10 cellular contexts compared by ENCODE assay signal in the genomic region with DNA sequence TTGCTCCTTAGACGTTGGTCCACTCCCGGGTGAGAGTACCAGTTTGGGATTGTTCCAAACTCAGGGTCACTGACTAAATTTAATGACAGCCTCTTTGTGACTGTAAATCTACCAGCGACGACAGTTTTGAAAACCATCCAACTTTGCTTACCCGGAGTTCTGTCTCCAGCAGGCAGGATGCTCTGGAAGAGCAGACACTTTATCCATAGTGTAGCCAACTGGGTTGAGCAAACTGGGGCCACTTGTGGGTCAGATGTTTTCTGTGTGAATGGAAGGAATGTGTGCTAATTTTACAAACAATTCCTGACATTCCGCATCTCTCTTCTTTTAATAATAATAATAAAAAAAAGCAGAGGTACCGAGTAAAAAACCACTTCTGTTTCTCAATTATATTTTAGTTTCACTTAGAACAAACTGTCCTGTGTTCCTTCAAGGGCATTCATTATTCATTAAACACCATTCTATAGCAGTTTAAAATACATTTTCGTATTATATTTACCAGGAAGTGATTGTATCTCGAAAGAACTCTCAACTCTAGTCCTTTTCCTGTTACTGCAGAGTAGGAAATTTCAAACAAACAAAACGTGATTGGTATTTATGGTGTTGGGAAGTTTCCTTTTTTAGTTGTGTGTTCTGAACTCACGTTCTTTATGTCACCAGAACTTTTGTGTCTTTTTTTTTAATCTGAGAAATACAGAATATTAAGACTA.
DNase-seq lines count a peak whose midpoint lies in the region; ATAC-seq and TF ChIP-seq lines count a peak whose summit lies in the region.
"Had no signal": no experiment of that assay in that cellular context is flagged by ENCODE, and none has a peak within 500 bp of the region (broad histone marks: within the 10 kb centered on the region; RNA-seq: fewer than 3 reads in every experiment).

No MANE protein-coding gene starts in this region.

- ATAC-seq in body of pancreas = no peak
- no peak for ATAC-seq in HG02798 (IDR thresholded peaks at IDR 0.05; ENCODE audit: poor library complexity, unreplicated experiment)
- ATAC-seq: left cardiac atrium had no signal

- H3K4me3 ChIP-seq in BJ (ENCODE audit: low read depth, low read length) = 0 out of 2 replicates have a peak overlapping the region, but pooled peaks have one; percentile 12
- peak overlapping the region; percentile 10; the same call in 1 of the 2 replicates for H3K4me3 ChIP-seq in MG63
- peak overlapping the region; percentile 6 for H3K4me3 ChIP-seq in astrocyte of the spinal cord (ENCODE audit: low read depth, low read length)
- no peak overlapping the region for H3K4me3 ChIP-seq in body of pancreas

- no peak for TF ChIP-seq POLR2A in body of pancreas (IDR thresholded peaks at IDR 0.05)

- POLR2A ChIA-PET in BJ (lab: Charles Lee) = no interaction called here

- no peaks in the 10 kb centered on the region for H3K36me3 ChIP-seq in BJ (ENCODE audit: control insufficient read depth, insufficient read depth, low read length)
- no peaks in the 10 kb centered on the region for H3K36me3 ChIP-seq in MG63
- no peaks in the 10 kb centered on the region for H3K36me3 ChIP-seq in body of pancreas (replicated peaks in 1 of 2; ENCODE audit: insufficient read depth in 1 of 2, low read depth in 2 of 2)

- CTCF ChIA-PET in BJ (lab: Yijun Ruan, JAX) = no interaction called here

- WGBS in body of pancreas, 2 donors = 23 to 37% methylated on average over 11 of the region's 11 CpGs

- H3K27me3 ChIP-seq in BJ (ENCODE audit: control insufficient read depth, insufficient read depth, low read length) (no peaks in the 10 kb centered on the region), MG63 (no peaks in the 10 kb centered on the region), body of pancreas (no peaks in the 10 kb centered on the region)

- 0 out of 2 replicates have a peak, but pooled peaks cover 2% of the 10 kb centered on the region for H3K9me3 ChIP-seq in MG63
- H3K9me3 ChIP-seq in body of pancreas = no peaks in the 10 kb centered on the region

- no peaks in the 10 kb centered on the region for H3K4me1 ChIP-seq in body of pancreas

- intact Hi-C loops in body of pancreas (cut with DNase I) = no loop called here

- DNase-seq in BJ (ENCODE audit: low read depth) (peak; percentile 42), MG63 (no peak), astrocyte of the spinal cord (ENCODE audit: low read depth, low spot score) (peak; percentile 32), lung microvascular endothelial cell (ENCODE audit: low read depth in 2 of 2) (peak; percentile 44 to 94), body of pancreas (no peak)
- no peak for DNase-seq in activated naive CD4-positive, alpha-beta T cell (lab: John Stamatoyannopoulos, UW)
- DNase-seq in effector CD8-positive, alpha-beta T cell (lab: John Stamatoyannopoulos, UW) = no peak
- DNase-seq: Karpas-422, left cardiac atrium had no signal

- no peak for TF ChIP-seq CTCF in BJ (IDR thresholded peaks at IDR 0.05; ENCODE audit: insufficient read depth, low read depth, low read length)
- no peak for TF ChIP-seq CTCF in astrocyte of the spinal cord (IDR thresholded peaks at IDR 0.05; ENCODE audit: low read depth, low read length)
- TF ChIP-seq CTCF in body of pancreas (IDR thresholded peaks at IDR 0.05) = no peak

- no peak overlapping the region for H3K27ac ChIP-seq in body of pancreas

- in situ Hi-C loops in astrocyte of the spinal cord (cut with HindIII; ENCODE audit: low sequenced_read_pairs) = no loop called here

Comparison
In these comparisons a context has a peak if more than half of its experiments do, and no peak if none do; other contexts are left out.
1. DNase-seq: peak in BJ (single experiment), astrocyte of the spinal cord (single experiment) and lung microvascular endothelial cell (2 of 2); none in MG63 (single experiment), body of pancreas (0 of 4), activated naive CD4-positive, alpha-beta T cell (0 of 4) and effector CD8-positive, alpha-beta T cell (single experiment).
2. H3K4me3 ChIP-seq: peak in BJ (single experiment), MG63 (single experiment) and astrocyte of the spinal cord (single experiment); none in body of pancreas (0 of 2).